In genomic region chr9:12368569-12368968, GRCh38 we compare ENCODE assay signal across 18 cellular contexts.
DNase-seq lines count a peak whose midpoint lies in the region; ATAC-seq, FAIRE-seq and TF ChIP-seq lines count a peak whose summit lies in the region.
"Had no signal": no experiment of that assay in that cellular context is flagged by ENCODE, and none has a peak within 500 bp of the region (broad histone marks: within the 10 kb centered on the region; RNA-seq: fewer than 3 reads in every experiment).

No MANE protein-coding gene starts in this region.

- POLR2A ChIA-PET in WTC11 (lab: Charles Lee), result no interaction called here

- no peak overlapping the region for H3K4me3 ChIP-seq in H7 (ENCODE audit: insufficient read depth, low read depth, low read length)
- no peak overlapping the region for H3K4me3 ChIP-seq in smooth muscle cell
- H3K4me3 ChIP-seq in BE2C (ENCODE audit: low read depth, low read length), result no peak overlapping the region

- TF ChIP-seq CTCF in WTC11 (IDR thresholded peaks at IDR 0.05), result no peak
- TF ChIP-seq CTCF in smooth muscle cell (IDR thresholded peaks at IDR 0.05; ENCODE audit: borderline replicate concordance, insufficient read depth, poor library complexity, severe bottlenecking), result no peak
- TF ChIP-seq CTCF in BE2C (IDR thresholded peaks at IDR 0.05; ENCODE audit: low read depth, low read length), result no peak

- no peaks in the 10 kb centered on the region for H3K27me3 Mint-ChIP-seq in WTC11 (ENCODE audit: low read depth)
- H3K27me3 Mint-ChIP-seq: CD4-positive, alpha-beta T cell had no signal

- peak overlapping the region; percentile 66 for H2AFZ ChIP-seq in smooth muscle cell (ENCODE audit: low read depth)

- CTCF ChIA-PET in WTC11 (lab: Charles Lee), result no interaction called here

- no peak overlapping the region for H3K9ac ChIP-seq in smooth muscle cell (ENCODE audit: low read depth)

- H4K20me1 ChIP-seq in smooth muscle cell (ENCODE audit: low read depth), result no peaks in the 10 kb centered on the region

- H3K36me3 Mint-ChIP-seq in WTC11, result no peaks in the 10 kb centered on the region

- no peak overlapping the region for H3K4me3 Mint-ChIP-seq in WTC11
- H3K4me3 Mint-ChIP-seq: CD4-positive, alpha-beta T cell had no signal

- peak overlapping the region; percentile 13; the same call in 1 of the 2 replicates for H3K27ac Mint-ChIP-seq in WTC11
- H3K27ac Mint-ChIP-seq: CD4-positive, alpha-beta T cell had no signal

- 39% methylated on average over 2 of the region's 2 CpGs for WGBS in smooth muscle cell (ENCODE audit: low lambda C conversion rate)

- H3K4me1 ChIP-seq in smooth muscle cell (ENCODE audit: low read depth), result no peaks in the 10 kb centered on the region
- no peaks in the 10 kb centered on the region for H3K4me1 ChIP-seq in BE2C

- H3K27ac ChIP-seq in smooth muscle cell (ENCODE audit: low read depth), result no peak overlapping the region
- H3K27ac ChIP-seq: HL-60 had no signal

- peak; percentile 74 for ATAC-seq in WTC11

- no peak overlapping the region for H3K4me2 ChIP-seq in smooth muscle cell

- H3K9me3 ChIP-seq in smooth muscle cell (replicated peaks; ENCODE audit: low read depth) (no peaks in the 10 kb centered on the region), BE2C (no peaks in the 10 kb centered on the region)

- no peaks in the 10 kb centered on the region for H3K27me3 ChIP-seq in H7 (ENCODE audit: control insufficient read depth, insufficient read depth, low read length)
- peaks cover 2% of the 10 kb centered on the region for H3K27me3 ChIP-seq in smooth muscle cell (ENCODE audit: low read depth)
- no peaks in the 10 kb centered on the region for H3K27me3 ChIP-seq in BE2C

- H3K36me3 ChIP-seq in H7 (replicated peaks; ENCODE audit: control insufficient read depth, insufficient read depth, low read length) (no peaks in the 10 kb centered on the region), smooth muscle cell (ENCODE audit: low read depth) (no peaks in the 10 kb centered on the region), BE2C (no peaks in the 10 kb centered on the region)

- H3F3A ChIP-seq in smooth muscle cell (ENCODE audit: low read depth), result no peaks in the 10 kb centered on the region

- DNase-seq in H7, result peak; percentile 1
- DNase-seq in WTC11 (ENCODE audit: low spot score), result no peak
- peak; percentile 7 for DNase-seq in iPS-NIHi11 (ENCODE audit: low spot score)
- DNase-seq in smooth muscle cell (lab: John Stamatoyannopoulos, UW; ENCODE audit: unreplicated experiment), result no peak
- DNase-seq in NCI-H1105 treated with DMSO at 0.1 percent for 48 hours (lab: John Stamatoyannopoulos, UW), result no peak
- DNase-seq in BE2C, result no peak
- DNase-seq in frontal cortex (ENCODE audit: low spot score in 2 of 2), result no peak
- DNase-seq: ACHN; C1 segment of cervical spinal cord; Calu3; CD4-positive, alpha-beta T cell; DMS 273 treated with DMSO at 0.1 percent for 48 hours; DMS79; IMR-90 had no signal

- FAIRE-seq in frontal cortex (lab: Jason Lieb, UNC), result no peak
- FAIRE-seq: G401.6, GM12891, H54 had no signal

- no peaks in the 10 kb centered on the region for H3K79me2 ChIP-seq in smooth muscle cell (ENCODE audit: low read depth)

- H3K9me3 Mint-ChIP-seq in WTC11, result no peaks in the 10 kb centered on the region

- H3K4me1 Mint-ChIP-seq in WTC11, result peaks cover 5% of the 10 kb centered on the region; the same call in 1 of the 2 replicates

TF ChIP-seq in WTC11, 78 proteins besides CTCF, POLR2A, EP300 and RAD21:
- TF ChIP-seq FOXP4 (CRISPR knock-in tag; IDR thresholded peaks at IDR 0.05) (no peak), MYBL2 (CRISPR knock-in tag; IDR thresholded peaks at IDR 0.05) (no peak), JAZF1 (CRISPR knock-in tag; IDR thresholded peaks at IDR 0.05) (no peak), FOXJ3 (CRISPR knock-in tag; IDR thresholded peaks at IDR 0.05; ENCODE audit: borderline replicate concordance) (no peak), STAT6 (CRISPR knock-in tag; conservative IDR thresholded peaks at IDR 0.05; ENCODE audit: low read depth) (no peak), TEAD1 (CRISPR knock-in tag; IDR thresholded peaks at IDR 0.05) (no peak), ZNF219 (CRISPR knock-in tag; IDR thresholded peaks at IDR 0.05; ENCODE audit: borderline replicate concordance) (no peak), ZNF396 (CRISPR knock-in tag; IDR thresholded peaks at IDR 0.05; ENCODE audit: borderline replicate concordance) (no peak), EMX1 (CRISPR knock-in tag; IDR thresholded peaks at IDR 0.05) (no peak), JUN (CRISPR knock-in tag; IDR thresholded peaks at IDR 0.05) (no peak), CREB1 (CRISPR knock-in tag; IDR thresholded peaks at IDR 0.05) (no peak), NR1H2 (CRISPR knock-in tag; IDR thresholded peaks at IDR 0.05) (no peak), TCF7 (CRISPR knock-in tag; IDR thresholded peaks at IDR 0.05; ENCODE audit: low read depth) (no peak), AFF4 (CRISPR knock-in tag; IDR thresholded peaks at IDR 0.05; ENCODE audit: borderline replicate concordance) (no peak)
TF ChIP-seq in WTC11: peak in this region for 0.

Comparison
In these comparisons a context has a peak if more than half of its experiments do, and no peak if none do; other contexts are left out.
1. DNase-seq: peak in H7 (single experiment) and iPS-NIHi11 (single experiment); none in WTC11 (single experiment), smooth muscle cell (single experiment), NCI-H1105 treated with DMSO at 0.1 percent for 48 hours (single experiment), BE2C (single experiment) and frontal cortex (0 of 2).